Comparison of ENCODE assay signal across 1 cellular context in the genomic region with DNA sequence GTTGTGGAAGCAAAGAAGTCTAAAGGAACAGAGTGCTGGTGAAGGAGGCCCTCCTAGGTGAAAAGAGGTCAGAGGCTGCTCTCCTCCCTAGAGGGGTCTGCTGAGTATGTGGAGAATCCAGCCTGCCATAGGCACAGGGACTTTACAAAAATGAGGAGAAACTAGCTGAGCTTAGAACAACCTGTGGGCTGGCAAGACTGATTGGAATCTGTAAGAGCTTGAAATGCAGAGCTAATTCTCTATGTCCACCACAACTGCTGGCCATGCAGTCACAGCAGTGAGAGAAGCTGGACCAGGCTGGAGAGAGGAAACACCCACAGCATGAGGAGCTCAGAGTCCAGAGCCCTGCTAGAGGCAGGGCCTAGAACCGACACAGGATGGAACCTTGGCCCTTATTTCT.
TF ChIP-seq lines count a peak whose summit lies in the region.

No MANE protein-coding gene starts in this region.

TF ChIP-seq in IMR-90, 13 proteins besides CTCF, POLR2A, EP300 and RAD21 (continued from another document):
- TF ChIP-seq, protein P1, sequence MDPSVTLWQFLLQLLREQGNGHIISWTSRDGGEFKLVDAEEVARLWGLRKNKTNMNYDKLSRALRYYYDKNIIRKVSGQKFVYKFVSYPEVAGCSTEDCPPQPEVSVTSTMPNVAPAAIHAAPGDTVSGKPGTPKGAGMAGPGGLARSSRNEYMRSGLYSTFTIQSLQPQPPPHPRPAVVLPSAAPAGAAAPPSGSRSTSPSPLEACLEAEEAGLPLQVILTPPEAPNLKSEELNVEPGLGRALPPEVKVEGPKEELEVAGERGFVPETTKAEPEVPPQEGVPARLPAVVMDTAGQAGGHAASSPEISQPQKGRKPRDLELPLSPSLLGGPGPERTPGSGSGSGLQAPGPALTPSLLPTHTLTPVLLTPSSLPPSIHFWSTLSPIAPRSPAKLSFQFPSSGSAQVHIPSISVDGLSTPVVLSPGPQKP (IDR thresholded peaks at IDR 0.05; ENCODE audit: borderline replicate concordance, low read depth, low read length): no peak
- TF ChIP-seq, protein P2, sequence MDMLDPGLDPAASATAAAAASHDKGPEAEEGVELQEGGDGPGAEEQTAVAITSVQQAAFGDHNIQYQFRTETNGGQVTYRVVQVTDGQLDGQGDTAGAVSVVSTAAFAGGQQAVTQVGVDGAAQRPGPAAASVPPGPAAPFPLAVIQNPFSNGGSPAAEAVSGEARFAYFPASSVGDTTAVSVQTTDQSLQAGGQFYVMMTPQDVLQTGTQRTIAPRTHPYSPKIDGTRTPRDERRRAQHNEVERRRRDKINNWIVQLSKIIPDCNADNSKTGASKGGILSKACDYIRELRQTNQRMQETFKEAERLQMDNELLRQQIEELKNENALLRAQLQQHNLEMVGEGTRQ (IDR thresholded peaks at IDR 0.05; ENCODE audit: low read depth, low read length): no peak
- TF ChIP-seq RFX5 (IDR thresholded peaks at IDR 0.05; ENCODE audit: low read depth, low read length) (no peak), MAZ (IDR thresholded peaks at IDR 0.05; ENCODE audit: borderline replicate concordance, low read depth, low read length) (no peak), CEBPB (IDR thresholded peaks at IDR 0.05; ENCODE audit: low read depth, low read length) (no peak), MAFK (IDR thresholded peaks at IDR 0.05; ENCODE audit: low read depth, low read length) (no peak)
